Comparison of ENCODE assay signal across 8 cellular contexts in genomic region chr3:23944861-23945652, GRCh38. TPM values are rescaled to one million over a fixed set of nuclear protein-coding genes. Genes with fewer than 3 reads are reported as not detected.
DNase-seq lines count a peak whose midpoint lies in the region; ATAC-seq and TF ChIP-seq lines count a peak whose summit lies in the region.

TSS of gene NR1D2 (plus strand) at chr3:23945286. CDS start at chr3:23945579, 293 bp downstream.

- H3K4me1 ChIP-seq in Peyer's patch, result peaks cover 0 to 42% (median 4%) of the 10 kb centered on the region in 4 donors

- DNase-seq in DMS 273 (lab: John Stamatoyannopoulos, UW; ENCODE audit: unreplicated experiment) (peak; percentile 89), HS-5 (ENCODE audit: low read depth) (peak; percentile 44), Peyer's patch (peak; percentile 86 to 94 (median 92)), fibroblast of peridontal ligament (ENCODE audit: extremely low read depth) (peak; percentile 57)
- peak; percentile 70 for DNase-seq in activated T-helper 2 cell treated with anti-CD3 and anti-CD28 coated beads, Interferon-gamma antibody, Interleukin-2, Interleukin-4, amounts not matched to agents 10 μg/mL and 5 μg/mL and 100 μg/mL, durations not matched to agents 14 hours and 24 hours and 36 hours (ENCODE audit: low spot score)
- peak; percentile 90 for DNase-seq in natural killer cell treated with Interleukin-12 subunit alpha and Interleukin-12 subunit beta and Interleukin-15 and Interleukin-18, amount 100 ng/mL, for 72 hours (ENCODE audit: low spot score)
- DNase-seq in stimulated activated naive CD4-positive, alpha-beta T cell treated with Interleukin-2 at 50 U/mL for 16 hours (lab: John Stamatoyannopoulos, UW), result peak; percentile 78

- no peaks in the 10 kb centered on the region for H3K27me3 ChIP-seq in Peyer's patch

- H3K9me3 ChIP-seq in Peyer's patch, result no peaks in the 10 kb centered on the region

- no peaks in the 10 kb centered on the region for H3K36me3 ChIP-seq in Peyer's patch

- peak within 1 kb of the TSS; percentile 80 for H3K4me3 Mint-ChIP-seq in activated T-helper 2 cell treated with anti-CD3 and anti-CD28 coated beads, Interferon-gamma antibody, Interleukin-2, Interleukin-4, amounts not matched to agents 10 μg/mL and 5 μg/mL and 100 μg/mL, durations not matched to agents 14 hours and 24 hours and 36 hours (ENCODE audit: low read depth)
- peak within 1 kb of the TSS; percentile 96 for H3K4me3 Mint-ChIP-seq in natural killer cell treated with Interleukin-12 subunit alpha and Interleukin-12 subunit beta and Interleukin-15 and Interleukin-18, amount 100 ng/mL, for 72 hours

- H3K27ac ChIP-seq in Peyer's patch, result peak within 1 kb of the TSS; percentile 98 to 100 (median 100)

- H3K27me3 Mint-ChIP-seq in activated T-helper 2 cell treated with anti-CD3 and anti-CD28 coated beads, Interferon-gamma antibody, Interleukin-2, Interleukin-4, amounts not matched to agents 10 μg/mL and 5 μg/mL and 100 μg/mL, durations not matched to agents 14 hours and 24 hours and 36 hours (ENCODE audit: low read depth), result peaks cover 25% of the 10 kb centered on the region
- peaks cover 3 to 7% of the 10 kb centered on the region in 2 donors for H3K27me3 Mint-ChIP-seq in natural killer cell treated with Interleukin-12 subunit alpha and Interleukin-12 subunit beta and Interleukin-15 and Interleukin-18, amount 100 ng/mL, for 72 hours

- no peaks in the 10 kb centered on the region for H3K36me3 Mint-ChIP-seq in activated T-helper 2 cell treated with anti-CD3 and anti-CD28 coated beads, Interferon-gamma antibody, Interleukin-2, Interleukin-4, amounts not matched to agents 10 μg/mL and 5 μg/mL and 100 μg/mL, durations not matched to agents 14 hours and 24 hours and 36 hours (ENCODE audit: low read depth)
- no peaks in the 10 kb centered on the region for H3K36me3 Mint-ChIP-seq in natural killer cell treated with Interleukin-12 subunit alpha and Interleukin-12 subunit beta and Interleukin-15 and Interleukin-18, amount 100 ng/mL, for 72 hours

- peak; percentile 51 for ATAC-seq in GM21360 (IDR thresholded peaks at IDR 0.05; ENCODE audit: unreplicated experiment)
- ATAC-seq in natural killer cell treated with Interleukin-12 subunit alpha and Interleukin-12 subunit beta and Interleukin-15 and Interleukin-18, amount 100 ng/mL, for 72 hours, result peak; percentile 79 to 83

- peak within 1 kb of the TSS; percentile 39 for H3K27ac Mint-ChIP-seq in activated T-helper 2 cell treated with anti-CD3 and anti-CD28 coated beads, Interferon-gamma antibody, Interleukin-2, Interleukin-4, amounts not matched to agents 10 μg/mL and 5 μg/mL and 100 μg/mL, durations not matched to agents 14 hours and 24 hours and 36 hours
- H3K27ac Mint-ChIP-seq in natural killer cell treated with Interleukin-12 subunit alpha and Interleukin-12 subunit beta and Interleukin-15 and Interleukin-18, amount 100 ng/mL, for 72 hours, result peak within 1 kb of the TSS; percentile 81 to 92

- H3K4me3 ChIP-seq in Peyer's patch, result peak within 1 kb of the TSS; percentile 81 to 98 (median 91)

- intact Hi-C loops in activated T-helper 2 cell treated with anti-CD3 and anti-CD28 coated beads, Interferon-gamma antibody, Interleukin-2, Interleukin-4, amounts not matched to agents 10 μg/mL and 5 μg/mL and 100 μg/mL, durations not matched to agents 14 hours and 24 hours and 36 hours (cut with micrococcal nuclease), result loop anchor here (1.0 to 10.0 kb wide), 3 partner anchors 28 to 743 kb away; partner anchors contain the start of genes RPL15 and UBE2E2

- H3K9me3 Mint-ChIP-seq in activated T-helper 2 cell treated with anti-CD3 and anti-CD28 coated beads, Interferon-gamma antibody, Interleukin-2, Interleukin-4, amounts not matched to agents 10 μg/mL and 5 μg/mL and 100 μg/mL, durations not matched to agents 14 hours and 24 hours and 36 hours, result no peaks in the 10 kb centered on the region
- no peaks in the 10 kb centered on the region for H3K9me3 Mint-ChIP-seq in natural killer cell treated with Interleukin-12 subunit alpha and Interleukin-12 subunit beta and Interleukin-15 and Interleukin-18, amount 100 ng/mL, for 72 hours

- peaks cover 17% of the 10 kb centered on the region for H3K4me1 Mint-ChIP-seq in activated T-helper 2 cell treated with anti-CD3 and anti-CD28 coated beads, Interferon-gamma antibody, Interleukin-2, Interleukin-4, amounts not matched to agents 10 μg/mL and 5 μg/mL and 100 μg/mL, durations not matched to agents 14 hours and 24 hours and 36 hours (ENCODE audit: low read depth)
- H3K4me1 Mint-ChIP-seq in natural killer cell treated with Interleukin-12 subunit alpha and Interleukin-12 subunit beta and Interleukin-15 and Interleukin-18, amount 100 ng/mL, for 72 hours (ENCODE audit: low read depth in 2 of 2), result peaks cover 25 to 36% of the 10 kb centered on the region in 2 donors

- TF ChIP-seq CTCF in Peyer's patch (IDR thresholded peaks at IDR 0.05), result no peak

- peak; percentile 67 to 91 for TF ChIP-seq POLR2A in Peyer's patch (IDR thresholded peaks at IDR 0.05)

RNA-seq across cellular contexts. Expression of gene NR1D2, which starts in this region (rescaled TPM):
- total RNA-seq in Peyer's patch, result 10 to 100 TPM; 23.8 to 29.7 (median 25.1) TPM
- 2.5 and 3.3 TPM in 2 replicates for total RNA-seq in activated T-helper 2 cell treated with anti-CD3 and anti-CD28 coated beads, Interferon-gamma antibody, Interleukin-2, Interleukin-4, amounts not matched to agents 10 μg/mL and 5 μg/mL and 100 μg/mL, durations not matched to agents 14 hours and 24 hours and 36 hours
- 1 to 10 TPM; 4.2 to 5.2 TPM for total RNA-seq in natural killer cell treated with Interleukin-12 subunit alpha and Interleukin-12 subunit beta and Interleukin-15 and Interleukin-18, amount 100 ng/mL, for 72 hours

Comparison
In these comparisons a context has a peak if more than half of its experiments do, and no peak if none do; other contexts are left out.
1. Peak in every context shown above with its lines: DNase-seq, ATAC-seq, H3K4me3 ChIP-seq and H3K27ac ChIP-seq.